ENCODE assay signal across 2 cellular contexts in genomic region chr12:113271466-113271852, GRCh38.
TF ChIP-seq lines count a peak whose summit lies in the region.

No MANE protein-coding gene starts in this region.

TF ChIP-seq in K562, 482 proteins besides CTCF, POLR2A, EP300 and RAD21:
- no peak for TF ChIP-seq KDM2B (CRISPR knock-in tag; IDR thresholded peaks at IDR 0.05)
- TF ChIP-seq HMGN3 (IDR thresholded peaks at IDR 0.05; ENCODE audit: borderline replicate concordance, extremely low read depth, insufficient read length, low read depth, low read length), result no peak
- no peak for TF ChIP-seq CEBPZ (IDR thresholded peaks at IDR 0.05; ENCODE audit: borderline replicate concordance, low read depth, low read length)
- no peak for TF ChIP-seq YY1 (IDR thresholded peaks at IDR 0.05; ENCODE audit: borderline replicate concordance in 1 of 3, control insufficient read depth in 1 of 3, extremely low read depth in 1 of 3, insufficient read depth in 3 of 3, insufficient read length in 1 of 3, insufficient replicate concordance in 2 of 3, low read depth in 1 of 3, low read length in 2 of 3)
- TF ChIP-seq ZNF644 (tag; IDR thresholded peaks at IDR 0.05; ENCODE audit: low read depth), result 0 out of 2 replicates have a peak, but pooled peaks have one; percentile 21
- no peak for TF ChIP-seq FOSL1 (tag; conservative IDR thresholded peaks at IDR 0.05)

TF ChIP-seq in liver, 16 proteins besides CTCF, POLR2A, EP300 and RAD21:
- TF ChIP-seq JUND (IDR thresholded peaks at IDR 0.05) (no peak), HNF4G (IDR thresholded peaks at IDR 0.05) (no peak), MAX (IDR thresholded peaks at IDR 0.05) (no peak), NR2F2 (IDR thresholded peaks at IDR 0.05) (no peak), TAF1 (conservative IDR thresholded peaks at IDR 0.05) (no peak), FOXA2 (IDR thresholded peaks at IDR 0.05) (no peak)
